In the genomic region with DNA sequence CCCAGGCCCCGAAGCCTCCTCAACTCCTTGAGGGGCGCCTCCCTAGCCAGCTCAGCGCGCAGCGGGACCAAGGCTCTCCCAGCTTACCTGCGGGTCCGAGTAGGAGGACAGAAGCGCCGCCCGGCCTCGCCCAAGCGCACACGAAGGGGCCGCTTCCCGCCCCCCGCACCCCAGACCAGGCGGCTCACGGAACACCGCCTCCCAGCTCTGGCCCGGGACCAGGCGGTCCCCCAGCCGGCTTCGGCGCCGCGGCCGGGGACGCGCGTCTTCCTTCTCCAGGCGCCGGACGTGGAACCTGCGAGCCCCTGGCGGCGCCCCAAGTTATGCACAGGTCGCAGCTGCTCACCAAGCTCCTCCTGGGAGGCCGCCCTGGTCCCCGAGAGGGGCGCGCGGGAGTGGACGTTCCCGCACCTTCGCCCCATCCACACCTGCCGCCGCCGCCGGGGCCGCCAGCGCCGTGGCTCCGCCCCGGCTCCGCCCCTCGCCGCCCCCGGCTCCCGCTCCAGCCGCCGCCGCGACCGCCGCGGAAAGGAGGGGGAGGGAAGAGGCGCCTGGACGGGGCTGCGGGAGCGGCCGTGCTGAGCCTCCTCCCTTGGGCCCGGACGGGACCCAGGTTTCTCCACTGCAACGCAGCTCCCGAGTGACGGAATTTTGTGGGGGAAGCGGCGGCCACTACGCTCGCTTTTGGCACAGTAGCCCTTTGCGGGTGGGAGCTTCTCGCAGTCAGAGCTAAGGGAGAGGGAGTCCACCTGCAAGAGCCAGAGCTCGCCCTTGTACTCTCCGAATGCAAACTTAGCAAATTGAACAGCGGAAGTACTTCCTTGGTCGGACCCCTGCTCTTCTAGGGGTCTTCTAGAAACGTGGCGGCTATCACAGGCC, we compare ENCODE assay signal across 8 cellular contexts.
DNase-seq lines count a peak whose midpoint lies in the region; ATAC-seq and TF ChIP-seq lines count a peak whose summit lies in the region.

No MANE protein-coding gene starts in this region.

- H3K4me1 ChIP-seq in right cardiac atrium (ENCODE audit: control insufficient read depth, insufficient read depth, low read length): no peaks in the 10 kb centered on the region
- no peaks in the 10 kb centered on the region for H3K4me1 ChIP-seq in Karpas-422 (ENCODE audit: low read length)

- TF ChIP-seq CTCF in GM10248 (IDR thresholded peaks at IDR 0.05; ENCODE audit: control extremely low read depth, extremely low read depth, low read depth, missing control alignments) (no peak), retinal pigment epithelial cell (conservative IDR thresholded peaks at IDR 0.05; ENCODE audit: low read depth, low read length) (no peak)

- no peaks in the 10 kb centered on the region for H3K9me3 Mint-ChIP-seq in activated naive CD8-positive, alpha-beta T cell treated with anti-CD3 and anti-CD28 coated beads for 36 hours

- peak; percentile 52 for DNase-seq in GM10248 (ENCODE audit: extremely low spot score)
- DNase-seq in RPMI8226: peak; percentile 80
- DNase-seq in activated naive CD8-positive, alpha-beta T cell treated with anti-CD3 and anti-CD28 coated beads for 36 hours: peak; percentile 71
- DNase-seq in right cardiac atrium: peak; percentile 27 to 66 (median 49)
- DNase-seq in retinal pigment epithelial cell (ENCODE audit: low read depth): no peak
- DNase-seq in Karpas-422: no peak

- H3K27me3 Mint-ChIP-seq in activated naive CD8-positive, alpha-beta T cell treated with anti-CD3 and anti-CD28 coated beads for 36 hours: peaks cover 20% of the 10 kb centered on the region

- no peak overlapping the region for H3K27ac ChIP-seq in right cardiac atrium (ENCODE audit: low read length)
- H3K27ac ChIP-seq in Karpas-422 (ENCODE audit: low read length): no peak overlapping the region

- H3K27me3 ChIP-seq in right cardiac atrium (ENCODE audit: control insufficient read depth, insufficient read depth) (no peaks in the 10 kb centered on the region), Karpas-422 (ENCODE audit: low read length) (no peaks in the 10 kb centered on the region)

- H3K79me2 ChIP-seq in Karpas-422 (ENCODE audit: low read length): no peaks in the 10 kb centered on the region

- H3K4me2 ChIP-seq in Karpas-422 (ENCODE audit: low read depth, low read length, poor library complexity, severe bottlenecking): no peak overlapping the region

- peak overlapping the region; percentile 89 for H3K4me3 Mint-ChIP-seq in activated naive CD8-positive, alpha-beta T cell treated with anti-CD3 and anti-CD28 coated beads for 36 hours

- H3K9me3 ChIP-seq in right cardiac atrium (ENCODE audit: control insufficient read depth, low read length) (no peaks in the 10 kb centered on the region), Karpas-422 (ENCODE audit: low read length) (no peaks in the 10 kb centered on the region)

- intact Hi-C loops in right cardiac atrium (cut with DNase I): no loop called here

- peak overlapping the region; percentile 54 for H3K27ac Mint-ChIP-seq in activated naive CD8-positive, alpha-beta T cell treated with anti-CD3 and anti-CD28 coated beads for 36 hours

- CTCF ChIA-PET in GM10248 (lab: Yijun Ruan, JAX): interaction anchor here (1.3 to 1.8 kb wide), 2 partner anchors 13 to 39 kb away, joined by 3 to 6 read pairs; no protein-coding TSS in a partner anchor

- H3K36me3 ChIP-seq in Karpas-422 (ENCODE audit: insufficient read depth, low read length): no peaks in the 10 kb centered on the region

- no peaks in the 10 kb centered on the region for H4K20me1 ChIP-seq in Karpas-422 (ENCODE audit: insufficient read depth, low read depth, low read length)

- WGBS in right cardiac atrium: under 1% methylated on average over 88 of the region's 88 CpGs

- H3K9ac ChIP-seq in Karpas-422 (ENCODE audit: low read length): no peak overlapping the region

- peaks cover 55% of the 10 kb centered on the region for H3K4me1 Mint-ChIP-seq in activated naive CD8-positive, alpha-beta T cell treated with anti-CD3 and anti-CD28 coated beads for 36 hours

- H3K9me2 ChIP-seq in Karpas-422 (replicated peaks; ENCODE audit: insufficient read depth, low read length): no peaks in the 10 kb centered on the region

- H3K4me3 ChIP-seq in right cardiac atrium (ENCODE audit: low read length): peak overlapping the region; percentile 48
- peak overlapping the region; percentile 82 for H3K4me3 ChIP-seq in retinal pigment epithelial cell (ENCODE audit: low read length)
- no peak overlapping the region for H3K4me3 ChIP-seq in Karpas-422 (ENCODE audit: low read length)

- H3K36me3 Mint-ChIP-seq in activated naive CD8-positive, alpha-beta T cell treated with anti-CD3 and anti-CD28 coated beads for 36 hours: peaks cover 4% of the 10 kb centered on the region

- no peak overlapping the region for H2AFZ ChIP-seq in Karpas-422 (ENCODE audit: low read length)

- POLR2A ChIA-PET in GM10248 (lab: Yijun Ruan, JAX): interaction anchor here (0.7 kb wide), 1 partner anchor 36 kb away, joined by 3 read pairs; no protein-coding TSS in a partner anchor

- ATAC-seq in HG02678 (IDR thresholded peaks at IDR 0.05; ENCODE audit: unreplicated experiment): peak; percentile 61
- ATAC-seq in right cardiac atrium: peak; percentile 67 to 75
- no peak for ATAC-seq in HG03045 (IDR thresholded peaks at IDR 0.05; ENCODE audit: unreplicated experiment)

Comparison
In these comparisons a context has a peak if more than half of its experiments do, and no peak if none do; other contexts are left out.
1. DNase-seq: peak in GM10248 (single experiment), RPMI8226 (single experiment), activated naive CD8-positive, alpha-beta T cell treated with anti-CD3 and anti-CD28 coated beads for 36 hours (single experiment) and right cardiac atrium (3 of 3); none in retinal pigment epithelial cell (single experiment) and Karpas-422 (single experiment).